Comparison of ENCODE assay signal across 1 cellular context in genomic region chr7:149238051-149238450, GRCh38.
TF ChIP-seq lines count a peak whose summit lies in the region.

No MANE protein-coding gene starts in this region.

TF ChIP-seq in A549, 52 proteins besides CTCF, POLR2A, EP300 and RAD21:
- TF ChIP-seq HDAC2 (IDR thresholded peaks at IDR 0.05) (no peak), POLR2AphosphoS2 (conservative IDR thresholded peaks at IDR 0.05; ENCODE audit: low read length) (no peak), PHF8 (IDR thresholded peaks at IDR 0.05; ENCODE audit: borderline replicate concordance, low read depth) (no peak), NPAS2 (CRISPR knock-in tag; IDR thresholded peaks at IDR 0.05; ENCODE audit: borderline replicate concordance) (no peak), TP53 (CRISPR knock-in tag; IDR thresholded peaks at IDR 0.05) (no peak), HOXA7 (CRISPR knock-in tag; IDR thresholded peaks at IDR 0.05) (no peak), HEYL (CRISPR knock-in tag; IDR thresholded peaks at IDR 0.05) (no peak), RARB (CRISPR knock-in tag; IDR thresholded peaks at IDR 0.05) (no peak)
- TF ChIP-seq, protein P1, sequence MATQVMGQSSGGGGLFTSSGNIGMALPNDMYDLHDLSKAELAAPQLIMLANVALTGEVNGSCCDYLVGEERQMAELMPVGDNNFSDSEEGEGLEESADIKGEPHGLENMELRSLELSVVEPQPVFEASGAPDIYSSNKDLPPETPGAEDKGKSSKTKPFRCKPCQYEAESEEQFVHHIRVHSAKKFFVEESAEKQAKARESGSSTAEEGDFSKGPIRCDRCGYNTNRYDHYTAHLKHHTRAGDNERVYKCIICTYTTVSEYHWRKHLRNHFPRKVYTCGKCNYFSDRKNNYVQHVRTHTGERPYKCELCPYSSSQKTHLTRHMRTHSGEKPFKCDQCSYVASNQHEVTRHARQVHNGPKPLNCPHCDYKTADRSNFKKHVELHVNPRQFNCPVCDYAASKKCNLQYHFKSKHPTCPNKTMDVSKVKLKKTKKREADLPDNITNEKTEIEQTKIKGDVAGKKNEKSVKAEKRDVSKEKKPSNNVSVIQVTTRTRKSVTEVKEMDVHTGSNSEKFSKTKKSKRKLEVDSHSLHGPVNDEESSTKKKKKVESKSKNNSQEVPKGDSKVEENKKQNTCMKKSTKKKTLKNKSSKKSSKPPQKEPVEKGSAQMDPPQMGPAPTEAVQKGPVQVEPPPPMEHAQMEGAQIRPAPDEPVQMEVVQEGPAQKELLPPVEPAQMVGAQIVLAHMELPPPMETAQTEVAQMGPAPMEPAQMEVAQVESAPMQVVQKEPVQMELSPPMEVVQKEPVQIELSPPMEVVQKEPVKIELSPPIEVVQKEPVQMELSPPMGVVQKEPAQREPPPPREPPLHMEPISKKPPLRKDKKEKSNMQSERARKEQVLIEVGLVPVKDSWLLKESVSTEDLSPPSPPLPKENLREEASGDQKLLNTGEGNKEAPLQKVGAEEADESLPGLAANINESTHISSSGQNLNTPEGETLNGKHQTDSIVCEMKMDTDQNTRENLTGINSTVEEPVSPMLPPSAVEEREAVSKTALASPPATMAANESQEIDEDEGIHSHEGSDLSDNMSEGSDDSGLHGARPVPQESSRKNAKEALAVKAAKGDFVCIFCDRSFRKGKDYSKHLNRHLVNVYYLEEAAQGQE (IDR thresholded peaks at IDR 0.05) = no peak
- TF ChIP-seq, protein P2, sequence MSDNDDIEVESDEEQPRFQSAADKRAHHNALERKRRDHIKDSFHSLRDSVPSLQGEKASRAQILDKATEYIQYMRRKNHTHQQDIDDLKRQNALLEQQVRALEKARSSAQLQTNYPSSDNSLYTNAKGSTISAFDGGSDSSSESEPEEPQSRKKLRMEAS (IDR thresholded peaks at IDR 0.05) = no peak
